ENCODE assay signal across 19 cellular contexts in the genomic region with DNA sequence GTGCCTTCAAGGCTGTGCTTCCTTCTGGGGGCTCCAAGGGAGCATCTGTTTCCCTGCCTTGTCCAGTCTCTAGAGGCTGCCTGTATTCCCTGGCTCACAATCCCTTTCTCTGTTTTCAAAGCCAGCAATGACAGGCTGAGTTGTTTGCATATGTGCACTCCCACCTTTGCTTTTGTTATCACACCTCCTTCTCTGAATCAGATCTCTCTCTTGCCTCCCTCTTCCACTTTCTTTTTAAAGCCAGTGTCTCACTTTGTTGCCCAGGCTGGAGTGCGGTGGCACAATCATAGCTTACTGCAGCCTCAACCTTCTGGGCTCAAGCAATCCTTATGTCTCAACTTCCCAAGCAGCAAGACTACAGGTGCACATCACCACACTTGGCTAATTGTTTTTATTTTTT. TPM values are rescaled to one million over a fixed set of nuclear protein-coding genes. Genes with fewer than 3 reads are reported as not detected.
DNase-seq lines count a peak whose midpoint lies in the region; FAIRE-seq and TF ChIP-seq lines count a peak whose summit lies in the region.
"Had no signal": no experiment of that assay in that cellular context is flagged by ENCODE, and none has a peak within 500 bp of the region (broad histone marks: within the 10 kb centered on the region; RNA-seq: fewer than 3 reads in every experiment).

No MANE protein-coding gene starts in this region.

- no peaks in the 10 kb centered on the region for H3K27me3 Mint-ChIP-seq in activated CD4-positive, alpha-beta memory T cell treated with anti-CD3 and anti-CD28 coated beads for 36 hours
- H3K27me3 Mint-ChIP-seq in activated CD4-positive, alpha-beta memory T cell treated with anti-CD3 and anti-CD28 coated beads, Interleukin-2, amount 10 ng/mL, durations not matched to agents 7 days and 5 days: peaks cover 2% of the 10 kb centered on the region
- H3K27me3 Mint-ChIP-seq in astrocyte (ENCODE audit: low read depth, unreplicated experiment): peaks cover 11% of the 10 kb centered on the region

- H3K36me3 Mint-ChIP-seq in activated CD4-positive, alpha-beta memory T cell treated with anti-CD3 and anti-CD28 coated beads for 36 hours: peaks cover 3% of the 10 kb centered on the region
- H3K36me3 Mint-ChIP-seq in activated CD4-positive, alpha-beta memory T cell treated with anti-CD3 and anti-CD28 coated beads, Interleukin-2, amount 10 ng/mL, durations not matched to agents 7 days and 5 days (ENCODE audit: low read depth): no peaks in the 10 kb centered on the region
- no peaks in the 10 kb centered on the region for H3K36me3 Mint-ChIP-seq in astrocyte (ENCODE audit: low read depth, unreplicated experiment)
- H3K36me3 Mint-ChIP-seq: IgD-negative memory B cell had no signal

- H4K20me1 ChIP-seq in astrocyte (ENCODE audit: insufficient read depth, low read length): no peaks in the 10 kb centered on the region

- intact Hi-C loops in activated CD4-positive, alpha-beta memory T cell treated with anti-CD3 and anti-CD28 coated beads for 36 hours (cut with micrococcal nuclease): no loop called here

- peak; percentile 34 for DNase-seq in activated CD4-positive, alpha-beta memory T cell treated with anti-CD3 and anti-CD28 coated beads for 36 hours
- DNase-seq in activated CD4-positive, alpha-beta memory T cell treated with anti-CD3 and anti-CD28 coated beads, Interleukin-2, amount 10 ng/mL, durations not matched to agents 7 days and 5 days: no peak
- DNase-seq in stimulated activated CD4-positive, alpha-beta T cell treated with anti-CD3 and anti-CD28 coated beads, Interleukin-1b, Interleukin-23, amount 100 ng/mL, for 48 hours: peak; percentile 31
- DNase-seq in stimulated activated CD4-positive, alpha-beta T cell treated with anti-CD3 and anti-CD28 coated beads, Interleukin-4, amount 100 ng/mL, for 1 hour: no peak
- no peak for DNase-seq in astrocyte (ENCODE audit: low read depth)
- DNase-seq in NOMO-1 treated with DMSO at 0.1 percent for 48 hours (lab: John Stamatoyannopoulos, UW; ENCODE audit: unreplicated experiment): no peak
- DNase-seq in ureter (ENCODE audit: low spot score): no peak
- DNase-seq: COR-L47, DMS153, MV-4-11, NCI-H1417 treated with DMSO at 0.1 percent for 48 hours, NCI-H2029, NCI-H2171 treated with DMSO at 0.1 percent for 48 hours, NCI-H82 had no signal

- no peak overlapping the region for H2AFZ ChIP-seq in astrocyte (ENCODE audit: low read depth, low read length)

- H3K4me2 ChIP-seq in astrocyte (ENCODE audit: low read length): no peak overlapping the region
- H3K4me2 ChIP-seq: A549 had no signal

- no peaks in the 10 kb centered on the region for H3K9me3 Mint-ChIP-seq in activated CD4-positive, alpha-beta memory T cell treated with anti-CD3 and anti-CD28 coated beads for 36 hours
- no peaks in the 10 kb centered on the region for H3K9me3 Mint-ChIP-seq in activated CD4-positive, alpha-beta memory T cell treated with anti-CD3 and anti-CD28 coated beads, Interleukin-2, amount 10 ng/mL, durations not matched to agents 7 days and 5 days
- H3K9me3 Mint-ChIP-seq in astrocyte (ENCODE audit: unreplicated experiment): peaks cover 3% of the 10 kb centered on the region

- H3K4me3 Mint-ChIP-seq in activated CD4-positive, alpha-beta memory T cell treated with anti-CD3 and anti-CD28 coated beads for 36 hours: no peak overlapping the region
- no peak overlapping the region for H3K4me3 Mint-ChIP-seq in activated CD4-positive, alpha-beta memory T cell treated with anti-CD3 and anti-CD28 coated beads, Interleukin-2, amount 10 ng/mL, durations not matched to agents 7 days and 5 days
- H3K4me3 Mint-ChIP-seq in astrocyte (ENCODE audit: unreplicated experiment): no peak overlapping the region
- H3K4me3 Mint-ChIP-seq: IgD-negative memory B cell had no signal

- peaks cover 7% of the 10 kb centered on the region for H3K4me1 ChIP-seq in astrocyte (ENCODE audit: insufficient read depth, low read length)
- H3K4me1 ChIP-seq: A549 had no signal

- no peak overlapping the region for H3K4me3 ChIP-seq in astrocyte (ENCODE audit: insufficient read depth, low read depth, low read length)
- H3K4me3 ChIP-seq: A549, GM12878 had no signal

- FAIRE-seq in astrocyte (lab: Jason Lieb, UNC): no peak
- FAIRE-seq: A549, GM12878, RCC 7860 had no signal

- peaks cover 21% of the 10 kb centered on the region for H3K4me1 Mint-ChIP-seq in activated CD4-positive, alpha-beta memory T cell treated with anti-CD3 and anti-CD28 coated beads for 36 hours (ENCODE audit: low read depth)
- peaks cover 6% of the 10 kb centered on the region for H3K4me1 Mint-ChIP-seq in activated CD4-positive, alpha-beta memory T cell treated with anti-CD3 and anti-CD28 coated beads, Interleukin-2, amount 10 ng/mL, durations not matched to agents 7 days and 5 days
- peaks cover 9% of the 10 kb centered on the region for H3K4me1 Mint-ChIP-seq in astrocyte (ENCODE audit: low read depth, unreplicated experiment)
- H3K4me1 Mint-ChIP-seq: IgD-negative memory B cell had no signal

- no peak for TF ChIP-seq CTCF in astrocyte (IDR thresholded peaks at IDR 0.05; ENCODE audit: insufficient read depth, low read depth, low read length)

- no peaks in the 10 kb centered on the region for H3K79me2 ChIP-seq in astrocyte (ENCODE audit: insufficient read depth, low read length)

- H3K9me3 ChIP-seq in astrocyte (ENCODE audit: insufficient read depth, low read depth, low read length): no peaks in the 10 kb centered on the region
- H3K9me3 ChIP-seq: A549 had no signal

- H3K36me3 ChIP-seq in astrocyte (ENCODE audit: insufficient read depth, low read length): no peaks in the 10 kb centered on the region

- H3K9ac ChIP-seq in astrocyte (ENCODE audit: low read length): no peak overlapping the region

- POLR2A ChIA-PET in activated CD4-positive, alpha-beta memory T cell treated with anti-CD3 and anti-CD28 coated beads for 36 hours (lab: Charles Lee): no interaction called here
- POLR2A ChIA-PET in activated CD4-positive, alpha-beta memory T cell treated with anti-CD3 and anti-CD28 coated beads, Interleukin-2, amount 10 ng/mL, durations not matched to agents 7 days and 5 days (lab: Charles Lee): no interaction called here

- no peaks in the 10 kb centered on the region for H3K27me3 ChIP-seq in astrocyte (ENCODE audit: insufficient read depth, low read length)

- peak overlapping the region; percentile 12 for H3K27ac Mint-ChIP-seq in activated CD4-positive, alpha-beta memory T cell treated with anti-CD3 and anti-CD28 coated beads for 36 hours
- no peak overlapping the region for H3K27ac Mint-ChIP-seq in activated CD4-positive, alpha-beta memory T cell treated with anti-CD3 and anti-CD28 coated beads, Interleukin-2, amount 10 ng/mL, durations not matched to agents 7 days and 5 days
- H3K27ac Mint-ChIP-seq in astrocyte (ENCODE audit: unreplicated experiment): peak overlapping the region; percentile 20
- H3K27ac Mint-ChIP-seq: IgD-negative memory B cell had no signal

- H3K27ac ChIP-seq in astrocyte (ENCODE audit: low read depth, low read length): no peak overlapping the region
- H3K27ac ChIP-seq: A549, C4-2B had no signal

- CTCF ChIA-PET in activated CD4-positive, alpha-beta memory T cell treated with anti-CD3 and anti-CD28 coated beads for 36 hours (lab: Charles Lee): no interaction called here
- CTCF ChIA-PET in activated CD4-positive, alpha-beta memory T cell treated with anti-CD3 and anti-CD28 coated beads, Interleukin-2, amount 10 ng/mL, durations not matched to agents 7 days and 5 days (lab: Charles Lee): interaction anchor here (0.6 kb wide), 1 partner anchor 203 kb away, joined by 3 read pairs; no protein-coding TSS in a partner anchor

RNA-seq across cellular contexts. Expression of gene LEF1, which starts 37.1 kb away (rescaled TPM):
- 100 to 1,000 TPM; 111 to 122 TPM for total RNA-seq in activated CD4-positive, alpha-beta memory T cell treated with anti-CD3 and anti-CD28 coated beads for 36 hours
- 10 to 100 TPM; 67.4 to 68.2 TPM for total RNA-seq in activated CD4-positive, alpha-beta memory T cell treated with anti-CD3 and anti-CD28 coated beads, Interleukin-2, amount 10 ng/mL, durations not matched to agents 7 days and 5 days
- total RNA-seq in astrocyte: 16.6 and 23.6 TPM in 2 replicates
- 20.7 TPM for total RNA-seq in ureter

Comparison
In these comparisons a context has a peak if more than half of its experiments do, and no peak if none do; other contexts are left out.
1. DNase-seq: peak in activated CD4-positive, alpha-beta memory T cell treated with anti-CD3 and anti-CD28 coated beads for 36 hours (single experiment) and stimulated activated CD4-positive, alpha-beta T cell treated with anti-CD3 and anti-CD28 coated beads, Interleukin-1b, Interleukin-23, amount 100 ng/mL, for 48 hours (single experiment); none in activated CD4-positive, alpha-beta memory T cell treated with anti-CD3 and anti-CD28 coated beads, Interleukin-2, amount 10 ng/mL, durations not matched to agents 7 days and 5 days (single experiment), stimulated activated CD4-positive, alpha-beta T cell treated with anti-CD3 and anti-CD28 coated beads, Interleukin-4, amount 100 ng/mL, for 1 hour (single experiment), astrocyte (single experiment), NOMO-1 treated with DMSO at 0.1 percent for 48 hours (single experiment) and ureter (single experiment).